Comparison of ENCODE assay signal across 31 cellular contexts in the genomic region with DNA sequence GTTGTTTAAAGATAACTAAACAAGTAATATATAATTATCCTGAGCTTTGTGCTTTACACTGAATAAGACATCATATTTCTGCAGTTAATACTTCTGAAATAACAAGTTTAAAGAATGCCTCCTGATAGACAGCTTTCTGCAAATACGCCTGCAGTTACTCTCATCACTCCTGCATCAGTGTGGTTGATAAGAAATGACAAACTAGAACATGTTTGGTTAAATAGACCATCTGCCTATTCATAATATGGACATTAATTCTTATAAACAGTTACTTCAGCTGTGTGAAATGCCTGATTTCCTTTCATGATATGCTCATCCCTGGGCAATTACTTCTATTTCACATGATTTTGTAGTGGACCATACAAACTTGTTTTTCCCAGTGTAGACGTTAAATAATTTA. TPM values are rescaled to one million over a fixed set of nuclear protein-coding genes. Genes with fewer than 3 reads are reported as not detected.
"Had no signal": no experiment of that assay in that cellular context is flagged by ENCODE, and none has a peak within 500 bp of the region (broad histone marks: within the 10 kb centered on the region; RNA-seq: fewer than 3 reads in every experiment).

No MANE protein-coding gene starts in this region.

- DNase-seq: activated B cell treated with CpG ODN at 0.5 μM for 24 hours; activated CD4-positive, alpha-beta T cell treated with anti-CD3 and anti-CD28 coated beads for 48 hours; activated CD4-positive, alpha-beta T cell treated with anti-CD3 and anti-CD28 coated beads, Interleukin-2, amount 50 U/mL, for 1 hour; activated CD4-positive, alpha-beta T cell treated with anti-CD3 and anti-CD28 coated beads, Interleukin-2, amount 50 U/mL, for 48 hours; activated CD8-positive, alpha-beta memory T cell treated with anti-CD3 and anti-CD28 coated beads for 24 hours; activated CD8-positive, alpha-beta T cell treated with anti-CD3 and anti-CD28 coated beads for 36 hours; activated effector memory CD4-positive, alpha-beta T cell treated with Interleukin-2 at 50 U/mL for 16 hours; activated gamma-delta T cell treated with Interleukin-2 at 50 U/mL for 16 hours; activated naive CD4-positive, alpha-beta T cell treated with anti-CD3 and anti-CD28 coated beads, Interleukin-2, amount 50 U/mL, for 16 hours; activated naive CD4-positive, alpha-beta T cell treated with Interleukin-2 at 50 U/mL for 16 hours; activated T-cell treated with anti-CD3 and anti-CD28 coated beads, Interleukin-2, amount 50 U/mL, for 4 hours; amygdala; aorta; body of pancreas; caudate nucleus; cortex of kidney; dermis blood vessel endothelial cell; effector CD4-positive, alpha-beta T cell; effector memory CD8-positive, alpha-beta T cell; erythroblast; foreskin fibroblast; T-helper 17 cell; T1000; WERI-Rb-1 had no signal

- H3K9me3 ChIP-seq: body of pancreas, esophagus muscularis mucosa had no signal

- H3K9me3 Mint-ChIP-seq: activated CD8-positive, alpha-beta T cell treated with anti-CD3 and anti-CD28 coated beads for 36 hours; activated T-cell treated with anti-CD3 and anti-CD28 coated beads, Interleukin-2, amount 50 U/mL, for 4 hours; activated T-helper 17 cell treated with anti-CD3 and anti-CD28 coated beads, Interleukin-2, amount 50 U/mL, for 72 hours; T-helper 2 cell treated with Interferon-gamma antibody and Interleukin-4, amounts not matched to agents 5 μg/mL and 100 μg/mL, for 36 hours had no signal

- H3K4me3 ChIP-seq: body of pancreas, esophagus muscularis mucosa had no signal

- H3K4me3 Mint-ChIP-seq: activated B cell treated with CpG ODN at 0.5 μM for 24 hours; activated CD8-positive, alpha-beta T cell treated with anti-CD3 and anti-CD28 coated beads for 36 hours; activated naive CD8-positive, alpha-beta T cell; activated T-cell treated with anti-CD3 and anti-CD28 coated beads, Interleukin-2, amount 50 U/mL, for 4 hours; activated T-helper 17 cell treated with anti-CD3 and anti-CD28 coated beads, Interleukin-2, amount 50 U/mL, for 72 hours; effector memory CD8-positive, alpha-beta T cell; T-helper 17 cell; T-helper 2 cell treated with Interferon-gamma antibody and Interleukin-4, amounts not matched to agents 5 μg/mL and 100 μg/mL, for 36 hours had no signal

- H3K27me3 Mint-ChIP-seq: activated B cell treated with CpG ODN at 0.5 μM for 24 hours; activated CD8-positive, alpha-beta T cell treated with anti-CD3 and anti-CD28 coated beads for 36 hours; activated naive CD8-positive, alpha-beta T cell; effector memory CD8-positive, alpha-beta T cell; T-helper 17 cell had no signal

- H3K4me1 ChIP-seq: body of pancreas had no signal

- H3K27ac Mint-ChIP-seq: activated B cell treated with CpG ODN at 0.5 μM for 24 hours; activated CD8-positive, alpha-beta T cell treated with anti-CD3 and anti-CD28 coated beads for 36 hours; activated naive CD8-positive, alpha-beta T cell; activated T-helper 17 cell treated with anti-CD3 and anti-CD28 coated beads, Interleukin-2, amount 50 U/mL, for 72 hours; effector memory CD8-positive, alpha-beta T cell; T-helper 17 cell; T-helper 2 cell treated with Interferon-gamma antibody and Interleukin-4, amounts not matched to agents 5 μg/mL and 100 μg/mL, for 36 hours had no signal

- H3K4me1 Mint-ChIP-seq: activated B cell treated with CpG ODN at 0.5 μM for 24 hours; activated T-helper 17 cell treated with anti-CD3 and anti-CD28 coated beads, Interleukin-2, amount 50 U/mL, for 72 hours; T-helper 17 cell had no signal

- H3K27me3 ChIP-seq: body of pancreas, esophagus muscularis mucosa had no signal

- H3K36me3 ChIP-seq: esophagus muscularis mucosa, WERI-Rb-1 had no signal

- ATAC-seq: activated CD4-positive, CD25-positive, alpha-beta regulatory T cell treated with anti-CD3 and anti-CD28 coated beads, Interleukin-2, amount 50 U/mL, for 24 hours; activated CD8-positive, alpha-beta T cell treated with anti-CD3 and anti-CD28 coated beads for 36 hours; activated T-cell treated with anti-CD3 and anti-CD28 coated beads, Interleukin-2, amount 50 U/mL, for 4 hours; activated T-helper 17 cell treated with anti-CD3 and anti-CD28 coated beads, Interleukin-2, amount 50 U/mL, for 72 hours; body of pancreas; effector memory CD8-positive, alpha-beta T cell; T-helper 17 cell had no signal

- H3K27ac ChIP-seq: body of pancreas, esophagus muscularis mucosa, WERI-Rb-1 had no signal

- H3K36me3 Mint-ChIP-seq: activated naive CD8-positive, alpha-beta T cell had no signal

- FAIRE-seq: colon, frontal cortex had no signal

RNA-seq across cellular contexts. Expression of a gene that starts 7.0 kb away (rescaled TPM):
- total RNA-seq: activated B cell treated with CpG ODN at 0.5 μM for 24 hours; activated CD8-positive, alpha-beta T cell treated with anti-CD3 and anti-CD28 coated beads for 36 hours; activated T-helper 17 cell treated with anti-CD3 and anti-CD28 coated beads, Interleukin-2, amount 50 U/mL, for 72 hours; T-helper 17 cell had no signal
